Comparison of ENCODE assay signal across 8 cellular contexts in genomic region chr10:117217196-117217761, GRCh38. TPM values are rescaled to one million over a fixed set of nuclear protein-coding genes. Genes with fewer than 3 reads are reported as not detected.
DNase-seq lines count a peak whose midpoint lies in the region; ATAC-seq and TF ChIP-seq lines count a peak whose summit lies in the region.

No MANE protein-coding gene starts in this region.

- peaks cover 11% of the 10 kb centered on the region for H3K9me3 Mint-ChIP-seq in mesothelial cell of epicardium

- DNase-seq in PC-3 (peak; percentile 5), cardiac fibroblast (ENCODE audit: low read depth in 2 of 2) (peak in 1 of 2 donors; percentile 6), mesothelial cell of epicardium (ENCODE audit: low spot score in 2 of 2, unreplicated experiment in 2 of 2) (no peak), aorta (no peak), cerebellar cortex (ENCODE audit: low spot score) (no peak)

- H3K27me3 Mint-ChIP-seq in mesothelial cell of epicardium (ENCODE audit: low read depth): peaks cover 85% of the 10 kb centered on the region

- peaks cover 12% of the 10 kb centered on the region for H3K4me1 ChIP-seq in PC-3 (ENCODE audit: insufficient read depth, low read length)
- no peaks in the 10 kb centered on the region for H3K4me1 ChIP-seq in aorta (ENCODE audit: control insufficient read depth in 1 of 2, insufficient read depth in 2 of 2, low read length in 2 of 2)

- H3K9me3 ChIP-seq in PC-3 (ENCODE audit: low read length) (no peaks in the 10 kb centered on the region), aorta (ENCODE audit: control insufficient read depth, low read length) (peaks cover 4% of the 10 kb centered on the region)

- no peaks in the 10 kb centered on the region for H3K4me1 Mint-ChIP-seq in mesothelial cell of epicardium

- H3K27me3 ChIP-seq in PC-3 (ENCODE audit: low read length) (no peaks in the 10 kb centered on the region), aorta (ENCODE audit: control insufficient read depth in 1 of 2, insufficient read depth in 2 of 2, low read length in 1 of 2) (no peaks in the 10 kb centered on the region)

- CTCF ChIA-PET in PC-3 (lab: Charles Lee): interaction anchor here (1.9 kb wide), 1 partner anchor 102 kb away, joined by 26 read pairs; no protein-coding TSS in a partner anchor

- no peaks in the 10 kb centered on the region for H3K36me3 Mint-ChIP-seq in mesothelial cell of epicardium

- no peak overlapping the region for H3K9ac ChIP-seq in PC-3 (ENCODE audit: low read length)

- no TSS peak for BruUV-seq in PC-3 (replicated peaks; lab: Mats Ljungman, UMichigan)

- H4K20me1 ChIP-seq in PC-3 (ENCODE audit: low read length): no peaks in the 10 kb centered on the region

- H3K27ac Mint-ChIP-seq in mesothelial cell of epicardium: no peak overlapping the region

- H3K36me3 ChIP-seq in PC-3 (ENCODE audit: low read depth, low read length) (no peaks in the 10 kb centered on the region), aorta (ENCODE audit: control insufficient read depth in 1 of 2, insufficient read depth in 2 of 2, low read length in 1 of 2) (no peaks in the 10 kb centered on the region)

- H3K27ac ChIP-seq in PC-3 (ENCODE audit: low read length) (no peak overlapping the region), aorta (ENCODE audit: low read depth in 1 of 2, low read length in 2 of 2) (no peak overlapping the region)

- H3K9me2 ChIP-seq in PC-3 (replicated peaks; ENCODE audit: low read length): no peaks in the 10 kb centered on the region

- peak overlapping the region; percentile 74 for H3K4me3 Mint-ChIP-seq in mesothelial cell of epicardium

- intact Hi-C loops in PC-3 (cut with micrococcal nuclease) (loop anchor here (1.0 to 2.0 kb wide), 2 partner anchors 103 to 262 kb away; no protein-coding TSS in a partner anchor), aorta (cut with DNase I) (loop anchor here (10.0 kb wide), 2 partner anchors 278 to 1028 kb away; no protein-coding TSS in a partner anchor)

- TF ChIP-seq CTCF in PC-3 (conservative IDR thresholded peaks at IDR 0.05; ENCODE audit: low read depth, low read length) (no peak), cardiac fibroblast (IDR thresholded peaks at IDR 0.05; ENCODE audit: low read depth, low read length) (no peak), mesothelial cell of epicardium (IDR thresholded peaks at IDR 0.05; ENCODE audit: unreplicated experiment) (no peak)

- peak overlapping the region; percentile 96 for H2AFZ ChIP-seq in PC-3 (ENCODE audit: low read length)

- H3F3A ChIP-seq in PC-3 (ENCODE audit: low read length, unreplicated experiment): no peaks in the 10 kb centered on the region

- ATAC-seq in GM21786 (IDR thresholded peaks at IDR 0.05; ENCODE audit: unreplicated experiment) (peak; percentile 42), PC-3 (peak; percentile 43), aorta (ENCODE audit: low FRiP score) (peak; percentile 48), GM18868 (IDR thresholded peaks at IDR 0.05; ENCODE audit: unreplicated experiment) (no peak)

- peak overlapping the region; percentile 94 for H3K4me2 ChIP-seq in PC-3 (ENCODE audit: low read length)

- POLR2A ChIA-PET in PC-3 (lab: Charles Lee; ENCODE audit: unreplicated experiment): no interaction called here

- H3K4me3 ChIP-seq in GM08714 (ENCODE audit: low read length): peak overlapping the region; percentile 48; the same call in 1 of the 2 replicates
- peak overlapping the region; percentile 67 for H3K4me3 ChIP-seq in PC-3 (ENCODE audit: low read length)
- peak overlapping the region; percentile 56 to 63 for H3K4me3 ChIP-seq in cardiac fibroblast (replicated peaks in 1 of 2; ENCODE audit: low read depth in 2 of 2, low read length in 2 of 2)
- no peak overlapping the region for H3K4me3 ChIP-seq in aorta (ENCODE audit: low read length in 2 of 2)

- H3K79me2 ChIP-seq in PC-3 (ENCODE audit: low read length): no peaks in the 10 kb centered on the region

- WGBS in aorta, 2 donors: 11 to 14% methylated on average over 20 to 22 of the region's 22 CpGs

RNA-seq across cellular contexts. Expression of gene KCNK18, which starts 20.0 kb away (rescaled TPM):
- total RNA-seq in PC-3 (2014; rRNA removed) (not detected in 2 replicates), mesothelial cell of epicardium (not detected in 3 replicates), aorta (not detected)
- not detected for polyA plus RNA-seq in aorta

RNA-seq across cellular contexts. Expression of gene SLC18A2, which starts 23.6 kb away (rescaled TPM):
- total RNA-seq in PC-3 (2014; rRNA removed) (not detected in 2 replicates), mesothelial cell of epicardium (0.07 to 0.13 TPM (median 0.09 TPM) in 3 replicates), aorta (1 to 10 TPM in 1 of 2 donors, under 1 TPM in 1; 0.52 to 2.8 TPM)
- polyA plus RNA-seq in aorta: under 1 TPM; 0.08 to 0.13 TPM

Comparison
In these comparisons a context has a peak if more than half of its experiments do, and no peak if none do; other contexts are left out.
1. H3K4me3 ChIP-seq: peak in GM08714 (single experiment), PC-3 (single experiment) and cardiac fibroblast (2 of 2); none in aorta (0 of 2).